ENCODE assay signal across 12 cellular contexts in genomic region chr17:65058151-65058550, GRCh38. TPM values are rescaled to one million over a fixed set of nuclear protein-coding genes. Genes with fewer than 3 reads are reported as not detected.
DNase-seq lines count a peak whose midpoint lies in the region; ATAC-seq and TF ChIP-seq lines count a peak whose summit lies in the region.
"Had no signal": no experiment of that assay in that cellular context is flagged by ENCODE, and none has a peak within 500 bp of the region (broad histone marks: within the 10 kb centered on the region; RNA-seq: fewer than 3 reads in every experiment).

No MANE protein-coding gene starts in this region.

- peak overlapping the region; percentile 48 for H3K27ac ChIP-seq in right cardiac atrium (ENCODE audit: low read length)
- peak overlapping the region; percentile 51 for H3K27ac ChIP-seq in duodenal mucosa (ENCODE audit: low read depth, low read length)
- H3K27ac ChIP-seq: C4-2B had no signal

- H3K9me3 ChIP-seq in right cardiac atrium (ENCODE audit: control insufficient read depth, low read length) (no peaks in the 10 kb centered on the region), duodenal mucosa (ENCODE audit: control insufficient read depth in 1 of 2, low read length in 2 of 2) (no peaks in the 10 kb centered on the region)

- H3K4me1 ChIP-seq in right cardiac atrium (ENCODE audit: control insufficient read depth, insufficient read depth, low read length) (no peaks in the 10 kb centered on the region), duodenal mucosa (ENCODE audit: control insufficient read depth in 1 of 2, insufficient read depth in 2 of 2, low read length in 2 of 2) (peaks cover 24 to 36% of the 10 kb centered on the region in 2 donors)

- H3K27me3 Mint-ChIP-seq in nephron progenitor cell (ENCODE audit: low read depth, poor library complexity), result peaks cover 8% of the 10 kb centered on the region

- WGBS in right cardiac atrium, result 67% methylated on average over 7 of the region's 7 CpGs

- H3K36me3 ChIP-seq in duodenal mucosa (ENCODE audit: control insufficient read depth in 1 of 2, insufficient read depth in 2 of 2, low read length in 2 of 2), result peaks cover 0 to 3% of the 10 kb centered on the region in 2 donors

- ATAC-seq in right cardiac atrium (no peak), left cardiac atrium (no peak), GM18870 (IDR thresholded peaks at IDR 0.05; ENCODE audit: unreplicated experiment) (no peak), GM19351 (IDR thresholded peaks at IDR 0.05; ENCODE audit: unreplicated experiment) (no peak), GM21619 (IDR thresholded peaks at IDR 0.05; ENCODE audit: unreplicated experiment) (no peak)
- ATAC-seq: HCT116 had no signal

- TF ChIP-seq CTCF in nephron progenitor cell (IDR thresholded peaks at IDR 0.05), result no peak

- H3K9me3 Mint-ChIP-seq in nephron progenitor cell, result no peaks in the 10 kb centered on the region
- H3K9me3 Mint-ChIP-seq: activated naive CD8-positive, alpha-beta T cell treated with anti-CD3 and anti-CD28 coated beads, Interleukin-2, amount 10 ng/mL, durations not matched to agents 7 days and 5 days had no signal

- peak overlapping the region; percentile 85 for H3K4me3 Mint-ChIP-seq in nephron progenitor cell

- H3K9ac ChIP-seq in duodenal mucosa (ENCODE audit: low read depth in 1 of 2, low read length in 2 of 2), result no peak overlapping the region

- no peak overlapping the region for H3K27ac Mint-ChIP-seq in nephron progenitor cell

- H3K36me3 Mint-ChIP-seq in nephron progenitor cell (ENCODE audit: low read depth), result peaks cover 5% of the 10 kb centered on the region

- DNase-seq in right cardiac atrium (no peak), left cardiac atrium (no peak), nephron progenitor cell (no peak), NCI-H146 treated with DMSO at 0.1 percent for 48 hours (lab: John Stamatoyannopoulos, UW; ENCODE audit: unreplicated experiment) (no peak)
- DNase-seq: activated naive CD8-positive, alpha-beta T cell treated with anti-CD3 and anti-CD28 coated beads, Interleukin-2, amount 10 ng/mL, durations not matched to agents 7 days and 5 days; NCI-H2227 treated with DMSO at 0.1 percent for 48 hours had no signal

- H3K4me1 Mint-ChIP-seq in nephron progenitor cell, result peaks cover 52% of the 10 kb centered on the region

- intact Hi-C loops in right cardiac atrium (cut with DNase I), result loop anchor here in 3 of 4 donors (5.0 to 10.0 kb wide), 2 partner anchors 73 to 81 kb away; no protein-coding TSS in a partner anchor
- intact Hi-C loops in left cardiac atrium (cut with DNase I), result loop anchor here (5.0 to 10.0 kb wide), 2 partner anchors 81 to 83 kb away; no protein-coding TSS in a partner anchor

- H3K4me3 ChIP-seq in right cardiac atrium (ENCODE audit: low read length) (no peak overlapping the region), duodenal mucosa (ENCODE audit: low read depth in 1 of 2, low read length in 2 of 2) (no peak overlapping the region)

- H3K27me3 ChIP-seq in right cardiac atrium (ENCODE audit: control insufficient read depth, insufficient read depth), result no peaks in the 10 kb centered on the region
- H3K27me3 ChIP-seq in duodenal mucosa (ENCODE audit: control insufficient read depth in 1 of 2, insufficient read depth in 2 of 2, low read length in 2 of 2), result no peaks in the 10 kb centered on the region

RNA-seq across cellular contexts. Expression of gene GNA13, which starts 1.6 kb away (rescaled TPM):
- total RNA-seq in right cardiac atrium (10 to 100 TPM; 25.4 to 30.1 (median 27.2) TPM), left cardiac atrium (10 to 100 TPM; 24.6 to 25.9 TPM)
- polyA plus RNA-seq in right cardiac atrium, result 11.7 TPM
